8 cellular contexts compared by ENCODE assay signal in genomic region chr13:22278336-22278929, GRCh38.
DNase-seq lines count a peak whose midpoint lies in the region; ATAC-seq and TF ChIP-seq lines count a peak whose summit lies in the region.

No MANE protein-coding gene starts in this region.

- H3K18ac ChIP-seq in neuronal stem cell (ENCODE audit: low read length), result no peak overlapping the region

- DNase-seq in Calu3 (peak; percentile 59), NCI-H1092 treated with DMSO at 0.1 percent for 48 hours (lab: John Stamatoyannopoulos, UW) (peak; percentile 66), neuronal stem cell (ENCODE audit: low spot score) (peak; percentile 8), tibial nerve (ENCODE audit: low spot score in 2 of 2) (peak; percentile 28 to 64), 8988T (no peak)
- DNase-seq in activated CD4-positive, alpha-beta T cell treated with anti-CD3 and anti-CD28 coated beads, Interleukin-2, amount 10 ng/mL, durations not matched to agents 24 days and 14 days, result peak; percentile 87
- DNase-seq in effector memory CD4-positive, alpha-beta T cell, result peak; percentile 23 to 49 (median 24)

- H3K27me3 Mint-ChIP-seq in Calu3 (ENCODE audit: unreplicated experiment), result no peaks in the 10 kb centered on the region
- no peaks in the 10 kb centered on the region for H3K27me3 Mint-ChIP-seq in activated CD4-positive, alpha-beta T cell treated with anti-CD3 and anti-CD28 coated beads, Interleukin-2, amount 10 ng/mL, durations not matched to agents 24 days and 14 days

- no peak for TF ChIP-seq POLR2A in tibial nerve (IDR thresholded peaks at IDR 0.05)

- no peak overlapping the region for H2BK12ac ChIP-seq in neuronal stem cell (ENCODE audit: low read length)

- no peak for TF ChIP-seq CTCF in Calu3 (IDR thresholded peaks at IDR 0.05; ENCODE audit: unreplicated experiment)
- TF ChIP-seq CTCF in tibial nerve (IDR thresholded peaks at IDR 0.05), result peak in 4 of 5 experiments; percentile 18 to 40 (median 36)

- BruUV-seq in Calu3 (replicated peaks; lab: Mats Ljungman, UMichigan), result no TSS peak

- no peaks in the 10 kb centered on the region for H3K79me1 ChIP-seq in neuronal stem cell (ENCODE audit: low read depth, low read length)

- H2BK120ac ChIP-seq in neuronal stem cell (ENCODE audit: low read depth, low read length), result no peak overlapping the region

- no peak overlapping the region for H3K4me2 ChIP-seq in neuronal stem cell (ENCODE audit: insufficient read depth, low read length, poor library complexity, severe bottlenecking)

- no peak overlapping the region for H3K4ac ChIP-seq in neuronal stem cell (ENCODE audit: low read length)

- CTCF ChIA-PET in Calu3 (lab: Charles Lee), result no interaction called here

- H2AK5ac ChIP-seq in neuronal stem cell (ENCODE audit: low read depth, low read length), result no peak overlapping the region

- intact Hi-C loops in Calu3 (cut with micrococcal nuclease; ENCODE audit: unreplicated experiment), result loop anchor here (5.0 kb wide), 1 partner anchor 651 kb away; no protein-coding TSS in a partner anchor
- intact Hi-C loops in activated CD4-positive, alpha-beta T cell treated with anti-CD3 and anti-CD28 coated beads, Interleukin-2, amount 10 ng/mL, durations not matched to agents 24 days and 14 days (cut with micrococcal nuclease), result loop anchor here (1.0 to 10.0 kb wide), 3 partner anchors 214 to 640 kb away; no protein-coding TSS in a partner anchor

- H3K9ac ChIP-seq in neuronal stem cell (ENCODE audit: low read depth, low read length, poor library complexity), result no peak overlapping the region

- ATAC-seq in GM21390 (IDR thresholded peaks at IDR 0.05; ENCODE audit: unreplicated experiment), result peak; percentile 76

- H3K27me3 ChIP-seq in effector memory CD4-positive, alpha-beta T cell (replicated peaks; ENCODE audit: control insufficient read depth, insufficient read depth, low read length, poor library complexity, severe bottlenecking), result no peaks in the 10 kb centered on the region
- no peaks in the 10 kb centered on the region for H3K27me3 ChIP-seq in neuronal stem cell (ENCODE audit: control insufficient read depth in 3 of 3, insufficient read depth in 3 of 3, low read depth in 1 of 3, low read length in 3 of 3)
- H3K27me3 ChIP-seq in tibial nerve, result no peaks in the 10 kb centered on the region

- WGBS in neuronal stem cell (ENCODE audit: extremely low coverage in 2 of 2, insufficient read length in 2 of 2, insufficient replicate concordance in 1 of 2), 2 donors, result no CpG with 5 or more reads among the region's 5 CpGs
- 49 to 52% methylated on average over 5 of the region's 5 CpGs for WGBS in tibial nerve, 2 donors

- H2AFZ ChIP-seq in neuronal stem cell (ENCODE audit: low read length), result no peak overlapping the region

- H3K4me3 ChIP-seq in effector memory CD4-positive, alpha-beta T cell (ENCODE audit: insufficient read depth, low read depth, low read length, poor library complexity, severe bottlenecking), result no peak overlapping the region
- H3K4me3 ChIP-seq in neuronal stem cell (ENCODE audit: low read length in 2 of 2) (no peak overlapping the region), tibial nerve (no peak overlapping the region)

- peaks cover 2% of the 10 kb centered on the region for H3K9me3 Mint-ChIP-seq in Calu3 (ENCODE audit: low read depth, unreplicated experiment)
- H3K9me3 Mint-ChIP-seq in activated CD4-positive, alpha-beta T cell treated with anti-CD3 and anti-CD28 coated beads, Interleukin-2, amount 10 ng/mL, durations not matched to agents 24 days and 14 days, result no peaks in the 10 kb centered on the region

- no peak overlapping the region for H2BK5ac ChIP-seq in neuronal stem cell (ENCODE audit: low read length)

- no peak overlapping the region for H3K14ac ChIP-seq in neuronal stem cell (ENCODE audit: low read length)

- no peak overlapping the region for H2BK15ac ChIP-seq in neuronal stem cell (ENCODE audit: low read length)

- no peak overlapping the region for H4K8ac ChIP-seq in neuronal stem cell (ENCODE audit: low read depth, low read length)

- H3K4me1 ChIP-seq in effector memory CD4-positive, alpha-beta T cell (ENCODE audit: control insufficient read depth, insufficient read depth, low read length, poor library complexity, severe bottlenecking), result no peaks in the 10 kb centered on the region
- H3K4me1 ChIP-seq in neuronal stem cell (ENCODE audit: control insufficient read depth in 2 of 2, insufficient read depth in 1 of 2, low read depth in 1 of 2, low read length in 2 of 2) (no peaks in the 10 kb centered on the region), tibial nerve (no peaks in the 10 kb centered on the region)

- H3K27ac ChIP-seq in effector memory CD4-positive, alpha-beta T cell (ENCODE audit: insufficient read depth, low read length, poor library complexity, severe bottlenecking), result no peak overlapping the region
- H3K27ac ChIP-seq in neuronal stem cell (replicated peaks; ENCODE audit: low read length) (no peak overlapping the region), tibial nerve (no peak overlapping the region)

- no peaks in the 10 kb centered on the region for H3K36me3 Mint-ChIP-seq in Calu3 (ENCODE audit: insufficient read depth, unreplicated experiment)
- no peaks in the 10 kb centered on the region for H3K36me3 Mint-ChIP-seq in activated CD4-positive, alpha-beta T cell treated with anti-CD3 and anti-CD28 coated beads, Interleukin-2, amount 10 ng/mL, durations not matched to agents 24 days and 14 days (ENCODE audit: low read depth)

- no peaks in the 10 kb centered on the region for H3K4me1 Mint-ChIP-seq in Calu3 (ENCODE audit: low read depth, unreplicated experiment)
- no peaks in the 10 kb centered on the region for H3K4me1 Mint-ChIP-seq in activated CD4-positive, alpha-beta T cell treated with anti-CD3 and anti-CD28 coated beads, Interleukin-2, amount 10 ng/mL, durations not matched to agents 24 days and 14 days

- H3K36me3 ChIP-seq in effector memory CD4-positive, alpha-beta T cell (ENCODE audit: control insufficient read depth, insufficient read depth, low read length), result no peaks in the 10 kb centered on the region
- H3K36me3 ChIP-seq in neuronal stem cell (replicated peaks in 1 of 2; ENCODE audit: control insufficient read depth in 2 of 2, insufficient read depth in 2 of 2, low read length in 2 of 2), result no peaks in the 10 kb centered on the region
- H3K36me3 ChIP-seq in tibial nerve, result no peaks in the 10 kb centered on the region

- TF ChIP-seq EP300 in tibial nerve (IDR thresholded peaks at IDR 0.05), result no peak

- no peaks in the 10 kb centered on the region for H3K9me3 ChIP-seq in effector memory CD4-positive, alpha-beta T cell (ENCODE audit: control insufficient read depth, low read length)
- no peaks in the 10 kb centered on the region for H3K9me3 ChIP-seq in neuronal stem cell (replicated peaks in 1 of 2; ENCODE audit: control insufficient read depth in 2 of 2, insufficient read depth in 1 of 2, low read depth in 1 of 2, low read length in 2 of 2)
- no peaks in the 10 kb centered on the region for H3K9me3 ChIP-seq in tibial nerve

- H3K27ac Mint-ChIP-seq in Calu3 (ENCODE audit: unreplicated experiment), result no peak overlapping the region
- H3K27ac Mint-ChIP-seq in activated CD4-positive, alpha-beta T cell treated with anti-CD3 and anti-CD28 coated beads, Interleukin-2, amount 10 ng/mL, durations not matched to agents 24 days and 14 days, result no peak overlapping the region

- no peak overlapping the region for H4K91ac ChIP-seq in neuronal stem cell (ENCODE audit: low read depth, low read length, poor library complexity)

- H3K23ac ChIP-seq in neuronal stem cell (ENCODE audit: low read depth, low read length, poor library complexity), result no peak overlapping the region

- H3K4me3 Mint-ChIP-seq in Calu3 (ENCODE audit: low read depth, unreplicated experiment), result no peak overlapping the region
- no peak overlapping the region for H3K4me3 Mint-ChIP-seq in activated CD4-positive, alpha-beta T cell treated with anti-CD3 and anti-CD28 coated beads, Interleukin-2, amount 10 ng/mL, durations not matched to agents 24 days and 14 days
